8 cellular contexts compared by ENCODE assay signal in genomic region chr12:120669055-120669828, GRCh38. TPM values are rescaled to one million over a fixed set of nuclear protein-coding genes. Genes with fewer than 3 reads are reported as not detected.
DNase-seq lines count a peak whose midpoint lies in the region; ATAC-seq and TF ChIP-seq lines count a peak whose summit lies in the region.

No MANE protein-coding gene starts in this region.

- in situ Hi-C loops in GM13977 (cut with MboI; ENCODE audit: low pct_unique_long_range_greater_than_20kb, low sequenced_read_pairs, unreplicated experiment), result no loop called here

- H3K27ac Mint-ChIP-seq in immature natural killer cell, result no peak overlapping the region

- peaks cover 4 to 7% (median 6%) of the 10 kb centered on the region in 3 donors for H3K27me3 Mint-ChIP-seq in immature natural killer cell (ENCODE audit: low read depth in 3 of 3)

- no peaks in the 10 kb centered on the region for H3K4me1 ChIP-seq in RWPE2 (ENCODE audit: insufficient read depth, poor library complexity, severe bottlenecking)

- peak; percentile 64 for DNase-seq in GM13977 (ENCODE audit: low spot score)
- no peak for DNase-seq in RWPE2 (ENCODE audit: low spot score)
- DNase-seq in iPS-NIHi11 (ENCODE audit: low spot score), result peak; percentile 65
- no peak for DNase-seq in GOT3 (lab: John Stamatoyannopoulos, UW)
- DNase-seq in H4 (ENCODE audit: low spot score), result no peak
- no peak for DNase-seq in activated effector memory CD4-positive, alpha-beta T cell treated with anti-CD3 and anti-CD28 coated beads, Interleukin-2, amount 50 U/mL, for 16 hours
- no peak for DNase-seq in immature natural killer cell

- ATAC-seq in HG02610 (IDR thresholded peaks at IDR 0.05; ENCODE audit: unreplicated experiment) (peak; percentile 53), RWPE2 (ENCODE audit: low read depth) (peak; percentile 49)

- no peaks in the 10 kb centered on the region for H3K9me3 Mint-ChIP-seq in immature natural killer cell

- no peaks in the 10 kb centered on the region for H3K9me3 ChIP-seq in RWPE2 (ENCODE audit: severe bottlenecking)

- no peaks in the 10 kb centered on the region for H3K36me3 Mint-ChIP-seq in immature natural killer cell

- TF ChIP-seq CTCF in GM13977 (IDR thresholded peaks at IDR 0.05; ENCODE audit: extremely low read depth, insufficient read depth, missing control alignments), result no peak
- no peak for TF ChIP-seq CTCF in RWPE2 (IDR thresholded peaks at IDR 0.05; ENCODE audit: poor library complexity, severe bottlenecking)

- H3K27me3 ChIP-seq in RWPE2 (ENCODE audit: insufficient read depth, poor library complexity, severe bottlenecking), result no peaks in the 10 kb centered on the region

- H3K4me3 ChIP-seq in RWPE2 (ENCODE audit: severe bottlenecking), result no peak overlapping the region

- H3K4me1 Mint-ChIP-seq in immature natural killer cell, result peaks cover 0 to 2% of the 10 kb centered on the region in 2 donors

- H3K36me3 ChIP-seq in RWPE2 (ENCODE audit: low read depth), result no peaks in the 10 kb centered on the region

- H3K4me3 Mint-ChIP-seq in immature natural killer cell, result no peak overlapping the region

- H3K27ac ChIP-seq in RWPE2 (ENCODE audit: poor library complexity, severe bottlenecking), result no peak overlapping the region

RNA-seq across cellular contexts. Expression of gene MLEC, which starts 17.7 kb away (rescaled TPM):
- 136 and 137 TPM in 2 replicates for total RNA-seq in H4 (2014; rRNA removed; shearing (Covaris generic))
- 100 to 1,000 TPM in 1 of 3 donors, 10 to 100 TPM in 2; 77.7 to 109 (median 81.6) TPM for polyA plus RNA-seq in immature natural killer cell

RNA-seq across cellular contexts. Expression of gene CABP1, which starts 28.8 kb away (rescaled TPM):
- not detected in 2 replicates for total RNA-seq in H4 (2014; rRNA removed; shearing (Covaris generic))
- not detected for polyA plus RNA-seq in immature natural killer cell

RNA-seq across cellular contexts. Expression of gene UNC119B, which starts 41.0 kb away (rescaled TPM):
- 14.3 and 14.4 TPM in 2 replicates for total RNA-seq in H4 (2014; rRNA removed; shearing (Covaris generic))
- 1 to 10 TPM; 5.1 to 6.2 (median 5.8) TPM for polyA plus RNA-seq in immature natural killer cell

RNA-seq across cellular contexts. Expression of gene ACADS, which starts 56.4 kb away (rescaled TPM):
- total RNA-seq in H4 (2014; rRNA removed; shearing (Covaris generic)), result 5.3 and 7.4 TPM in 2 replicates
- polyA plus RNA-seq in immature natural killer cell, result 10 to 100 TPM; 27.1 to 48.3 (median 40.8) TPM

Comparison
In these comparisons a context has a peak if more than half of its experiments do, and no peak if none do; other contexts are left out.
1. DNase-seq: peak in GM13977 (single experiment) and iPS-NIHi11 (single experiment); none in RWPE2 (single experiment), GOT3 (single experiment), H4 (single experiment), activated effector memory CD4-positive, alpha-beta T cell treated with anti-CD3 and anti-CD28 coated beads, Interleukin-2, amount 50 U/mL, for 16 hours (single experiment) and immature natural killer cell (0 of 3).